In the genomic region with DNA sequence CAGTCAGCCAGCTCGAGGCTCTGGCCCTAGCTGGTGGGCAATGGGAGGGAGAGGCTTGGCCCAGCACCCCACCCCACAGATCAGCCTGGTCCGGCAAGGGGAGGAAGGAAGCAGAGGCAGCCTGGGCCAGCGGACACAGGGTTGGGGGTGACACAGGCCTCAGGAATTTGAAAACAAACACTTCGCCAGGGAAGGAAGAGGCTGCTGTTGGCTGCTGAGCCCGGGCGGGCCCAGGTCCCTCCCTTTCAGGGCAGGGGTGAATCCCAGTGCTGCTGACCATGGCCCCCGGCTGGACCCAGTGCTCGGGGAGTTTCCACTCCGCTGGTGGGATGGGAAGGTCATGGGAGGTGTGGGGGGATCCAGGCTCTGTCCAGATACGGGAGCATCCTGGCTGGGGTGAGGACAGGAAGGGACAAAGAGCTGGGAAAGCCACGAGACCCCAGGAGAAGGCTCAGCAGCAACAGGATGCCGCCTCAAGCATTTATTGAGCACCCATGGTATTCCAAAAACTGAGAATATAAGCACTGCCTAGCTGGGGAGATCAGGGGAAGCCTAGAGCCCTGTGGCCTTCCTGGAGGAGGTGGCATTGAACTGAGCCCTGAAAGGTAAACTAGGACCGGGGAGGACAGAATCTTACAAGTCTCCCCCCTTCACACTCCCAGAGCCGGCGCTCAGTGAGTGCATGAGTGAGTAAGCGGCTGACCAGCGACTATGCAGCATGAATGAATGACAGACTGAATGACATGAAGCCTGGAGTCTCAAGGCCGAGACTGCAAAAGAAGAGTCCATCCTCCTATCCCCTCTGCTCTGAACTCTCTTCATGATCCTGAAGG, we compare ENCODE assay signal across 1 cellular context.
TF ChIP-seq lines count a peak whose summit lies in the region.

No MANE protein-coding gene starts in this region.

TF ChIP-seq in HepG2, 621 proteins besides CTCF, POLR2A, EP300 and RAD21 (continues in another document):
- no peak for TF ChIP-seq ADNP (CRISPR knock-in tag; IDR thresholded peaks at IDR 0.05)
- peak; percentile 93 for TF ChIP-seq KDM3A (CRISPR knock-in tag; IDR thresholded peaks at IDR 0.05; ENCODE audit: low read depth)
- TF ChIP-seq, protein P1, sequence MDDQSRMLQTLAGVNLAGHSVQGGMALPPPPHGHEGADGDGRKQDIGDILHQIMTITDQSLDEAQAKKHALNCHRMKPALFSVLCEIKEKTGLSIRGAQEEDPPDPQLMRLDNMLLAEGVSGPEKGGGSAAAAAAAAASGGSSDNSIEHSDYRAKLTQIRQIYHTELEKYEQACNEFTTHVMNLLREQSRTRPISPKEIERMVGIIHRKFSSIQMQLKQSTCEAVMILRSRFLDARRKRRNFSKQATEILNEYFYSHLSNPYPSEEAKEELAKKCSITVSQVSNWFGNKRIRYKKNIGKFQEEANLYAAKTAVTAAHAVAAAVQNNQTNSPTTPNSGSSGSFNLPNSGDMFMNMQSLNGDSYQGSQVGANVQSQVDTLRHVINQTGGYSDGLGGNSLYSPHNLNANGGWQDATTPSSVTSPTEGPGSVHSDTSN (CRISPR knock-in tag; IDR thresholded peaks at IDR 0.05; ENCODE audit: borderline replicate concordance): no peak
- TF ChIP-seq, protein P2, sequence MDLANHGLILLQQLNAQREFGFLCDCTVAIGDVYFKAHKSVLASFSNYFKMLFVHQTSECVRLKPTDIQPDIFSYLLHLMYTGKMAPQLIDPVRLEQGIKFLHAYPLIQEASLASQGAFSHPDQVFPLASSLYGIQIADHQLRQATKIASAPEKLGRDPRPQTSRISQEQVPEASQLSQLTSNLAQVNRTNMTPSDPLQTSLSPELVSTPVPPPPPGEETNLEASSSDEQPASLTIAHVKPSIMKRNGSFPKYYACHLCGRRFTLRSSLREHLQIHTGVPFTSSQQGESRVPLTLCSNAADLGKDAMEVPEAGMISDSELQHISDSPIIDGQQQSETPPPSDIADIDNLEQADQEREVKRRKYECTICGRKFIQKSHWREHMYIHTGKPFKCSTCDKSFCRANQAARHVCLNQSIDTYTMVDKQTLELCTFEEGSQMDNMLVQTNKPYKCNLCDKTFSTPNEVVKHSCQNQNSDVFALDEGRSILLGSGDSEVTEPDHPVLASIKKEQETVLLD (CRISPR knock-in tag; IDR thresholded peaks at IDR 0.05; ENCODE audit: low read depth): no peak
- TF ChIP-seq, protein P3, sequence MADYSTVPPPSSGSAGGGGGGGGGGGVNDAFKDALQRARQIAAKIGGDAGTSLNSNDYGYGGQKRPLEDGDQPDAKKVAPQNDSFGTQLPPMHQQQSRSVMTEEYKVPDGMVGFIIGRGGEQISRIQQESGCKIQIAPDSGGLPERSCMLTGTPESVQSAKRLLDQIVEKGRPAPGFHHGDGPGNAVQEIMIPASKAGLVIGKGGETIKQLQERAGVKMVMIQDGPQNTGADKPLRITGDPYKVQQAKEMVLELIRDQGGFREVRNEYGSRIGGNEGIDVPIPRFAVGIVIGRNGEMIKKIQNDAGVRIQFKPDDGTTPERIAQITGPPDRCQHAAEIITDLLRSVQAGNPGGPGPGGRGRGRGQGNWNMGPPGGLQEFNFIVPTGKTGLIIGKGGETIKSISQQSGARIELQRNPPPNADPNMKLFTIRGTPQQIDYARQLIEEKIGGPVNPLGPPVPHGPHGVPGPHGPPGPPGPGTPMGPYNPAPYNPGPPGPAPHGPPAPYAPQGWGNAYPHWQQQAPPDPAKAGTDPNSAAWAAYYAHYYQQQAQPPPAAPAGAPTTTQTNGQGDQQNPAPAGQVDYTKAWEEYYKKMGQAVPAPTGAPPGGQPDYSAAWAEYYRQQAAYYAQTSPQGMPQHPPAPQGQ (CRISPR knock-in tag; IDR thresholded peaks at IDR 0.05; ENCODE audit: borderline replicate concordance): no peak
- TF ChIP-seq, protein P4, sequence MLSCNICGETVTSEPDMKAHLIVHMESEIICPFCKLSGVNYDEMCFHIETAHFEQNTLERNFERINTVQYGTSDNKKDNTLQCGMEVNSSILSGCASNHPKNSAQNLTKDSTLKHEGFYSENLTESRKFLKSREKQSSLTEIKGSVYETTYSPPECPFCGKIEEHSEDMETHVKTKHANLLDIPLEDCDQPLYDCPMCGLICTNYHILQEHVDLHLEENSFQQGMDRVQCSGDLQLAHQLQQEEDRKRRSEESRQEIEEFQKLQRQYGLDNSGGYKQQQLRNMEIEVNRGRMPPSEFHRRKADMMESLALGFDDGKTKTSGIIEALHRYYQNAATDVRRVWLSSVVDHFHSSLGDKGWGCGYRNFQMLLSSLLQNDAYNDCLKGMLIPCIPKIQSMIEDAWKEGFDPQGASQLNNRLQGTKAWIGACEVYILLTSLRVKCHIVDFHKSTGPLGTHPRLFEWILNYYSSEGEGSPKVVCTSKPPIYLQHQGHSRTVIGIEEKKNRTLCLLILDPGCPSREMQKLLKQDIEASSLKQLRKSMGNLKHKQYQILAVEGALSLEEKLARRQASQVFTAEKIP (CRISPR knock-in tag; IDR thresholded peaks at IDR 0.05; ENCODE audit: borderline replicate concordance): no peak
- TF ChIP-seq MED1 (CRISPR knock-in tag; IDR thresholded peaks at IDR 0.05): peak; percentile 91
- 0 out of 2 replicates have a peak, but pooled peaks have one; percentile 40 for TF ChIP-seq ISL2 (CRISPR knock-in tag; IDR thresholded peaks at IDR 0.05)
- TF ChIP-seq ARNT2 (CRISPR knock-in tag; IDR thresholded peaks at IDR 0.05; ENCODE audit: low read depth): no peak
- TF ChIP-seq, protein P5, sequence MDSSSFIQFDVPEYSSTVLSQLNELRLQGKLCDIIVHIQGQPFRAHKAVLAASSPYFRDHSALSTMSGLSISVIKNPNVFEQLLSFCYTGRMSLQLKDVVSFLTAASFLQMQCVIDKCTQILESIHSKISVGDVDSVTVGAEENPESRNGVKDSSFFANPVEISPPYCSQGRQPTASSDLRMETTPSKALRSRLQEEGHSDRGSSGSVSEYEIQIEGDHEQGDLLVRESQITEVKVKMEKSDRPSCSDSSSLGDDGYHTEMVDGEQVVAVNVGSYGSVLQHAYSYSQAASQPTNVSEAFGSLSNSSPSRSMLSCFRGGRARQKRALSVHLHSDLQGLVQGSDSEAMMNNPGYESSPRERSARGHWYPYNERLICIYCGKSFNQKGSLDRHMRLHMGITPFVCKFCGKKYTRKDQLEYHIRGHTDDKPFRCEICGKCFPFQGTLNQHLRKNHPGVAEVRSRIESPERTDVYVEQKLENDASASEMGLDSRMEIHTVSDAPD (CRISPR knock-in tag; IDR thresholded peaks at IDR 0.05): 0 out of 2 replicates have a peak, but pooled peaks have one; percentile 26
- no peak for TF ChIP-seq NFATC3 (CRISPR knock-in tag; IDR thresholded peaks at IDR 0.05)
- TF ChIP-seq, protein P6, sequence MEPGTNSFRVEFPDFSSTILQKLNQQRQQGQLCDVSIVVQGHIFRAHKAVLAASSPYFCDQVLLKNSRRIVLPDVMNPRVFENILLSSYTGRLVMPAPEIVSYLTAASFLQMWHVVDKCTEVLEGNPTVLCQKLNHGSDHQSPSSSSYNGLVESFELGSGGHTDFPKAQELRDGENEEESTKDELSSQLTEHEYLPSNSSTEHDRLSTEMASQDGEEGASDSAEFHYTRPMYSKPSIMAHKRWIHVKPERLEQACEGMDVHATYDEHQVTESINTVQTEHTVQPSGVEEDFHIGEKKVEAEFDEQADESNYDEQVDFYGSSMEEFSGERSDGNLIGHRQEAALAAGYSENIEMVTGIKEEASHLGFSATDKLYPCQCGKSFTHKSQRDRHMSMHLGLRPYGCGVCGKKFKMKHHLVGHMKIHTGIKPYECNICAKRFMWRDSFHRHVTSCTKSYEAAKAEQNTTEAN (CRISPR knock-in tag; conservative IDR thresholded peaks at IDR 0.05): no peak; the same call in 1 of the 2 replicates
- TF ChIP-seq REPIN1 (CRISPR knock-in tag; IDR thresholded peaks at IDR 0.05; ENCODE audit: borderline replicate concordance, low read depth): peak; percentile 35; the same call in 1 of the 2 replicates
- TF ChIP-seq, protein P7, sequence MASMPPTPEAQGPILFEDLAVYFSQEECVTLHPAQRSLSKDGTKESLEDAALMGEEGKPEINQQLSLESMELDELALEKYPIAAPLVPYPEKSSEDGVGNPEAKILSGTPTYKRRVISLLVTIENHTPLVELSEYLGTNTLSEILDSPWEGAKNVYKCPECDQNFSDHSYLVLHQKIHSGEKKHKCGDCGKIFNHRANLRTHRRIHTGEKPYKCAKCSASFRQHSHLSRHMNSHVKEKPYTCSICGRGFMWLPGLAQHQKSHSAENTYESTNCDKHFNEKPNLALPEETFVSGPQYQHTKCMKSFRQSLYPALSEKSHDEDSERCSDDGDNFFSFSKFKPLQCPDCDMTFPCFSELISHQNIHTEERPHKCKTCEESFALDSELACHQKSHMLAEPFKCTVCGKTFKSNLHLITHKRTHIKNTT (CRISPR knock-in tag; IDR thresholded peaks at IDR 0.05): no peak
- no peak for TF ChIP-seq ZFP37 (CRISPR knock-in tag; IDR thresholded peaks at IDR 0.05; ENCODE audit: borderline replicate concordance)
- TF ChIP-seq KMT2A (CRISPR knock-in tag; IDR thresholded peaks at IDR 0.05): no peak
- peak; percentile 72; the same call in 1 of the 2 replicates for TF ChIP-seq ESRRA (CRISPR knock-in tag; IDR thresholded peaks at IDR 0.05; ENCODE audit: low read depth)
- no peak for TF ChIP-seq ZNF577 (CRISPR knock-in tag; IDR thresholded peaks at IDR 0.05; ENCODE audit: borderline replicate concordance, low read depth)
- TF ChIP-seq, protein P8, sequence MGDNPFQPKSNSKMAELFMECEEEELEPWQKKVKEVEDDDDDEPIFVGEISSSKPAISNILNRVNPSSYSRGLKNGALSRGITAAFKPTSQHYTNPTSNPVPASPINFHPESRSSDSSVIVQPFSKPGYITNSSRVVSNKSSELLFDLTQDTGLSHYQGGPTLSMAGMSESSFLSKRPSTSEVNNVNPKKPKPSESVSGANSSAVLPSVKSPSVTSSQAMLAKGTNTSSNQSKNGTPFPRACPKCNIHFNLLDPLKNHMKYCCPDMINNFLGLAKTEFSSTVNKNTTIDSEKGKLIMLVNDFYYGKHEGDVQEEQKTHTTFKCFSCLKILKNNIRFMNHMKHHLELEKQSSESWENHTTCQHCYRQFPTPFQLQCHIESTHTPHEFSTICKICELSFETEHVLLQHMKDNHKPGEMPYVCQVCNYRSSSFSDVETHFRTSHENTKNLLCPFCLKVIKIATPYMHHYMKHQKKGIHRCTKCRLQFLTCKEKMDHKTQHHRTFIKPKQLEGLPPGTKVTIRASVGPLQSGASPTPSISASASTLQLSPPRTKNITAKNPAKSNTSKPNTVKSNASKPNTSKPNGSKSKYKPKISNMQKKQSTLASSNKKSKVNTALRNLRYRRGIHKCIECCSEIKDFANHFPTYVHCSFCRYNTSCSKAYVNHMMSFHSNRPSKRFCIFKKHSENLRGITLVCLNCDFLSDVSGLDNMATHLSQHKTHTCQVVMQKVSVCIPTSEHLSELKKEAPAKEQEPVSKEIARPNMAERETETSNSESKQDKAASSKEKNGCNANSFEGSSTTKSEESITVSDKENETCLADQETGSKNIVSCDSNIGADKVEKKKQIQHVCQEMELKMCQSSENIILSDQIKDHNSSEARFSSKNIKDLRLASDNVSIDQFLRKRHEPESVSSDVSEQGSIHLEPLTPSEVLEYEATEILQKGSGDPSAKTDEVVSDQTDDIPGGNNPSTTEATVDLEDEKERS (CRISPR knock-in tag; IDR thresholded peaks at IDR 0.05): no peak
- TF ChIP-seq, protein P9, sequence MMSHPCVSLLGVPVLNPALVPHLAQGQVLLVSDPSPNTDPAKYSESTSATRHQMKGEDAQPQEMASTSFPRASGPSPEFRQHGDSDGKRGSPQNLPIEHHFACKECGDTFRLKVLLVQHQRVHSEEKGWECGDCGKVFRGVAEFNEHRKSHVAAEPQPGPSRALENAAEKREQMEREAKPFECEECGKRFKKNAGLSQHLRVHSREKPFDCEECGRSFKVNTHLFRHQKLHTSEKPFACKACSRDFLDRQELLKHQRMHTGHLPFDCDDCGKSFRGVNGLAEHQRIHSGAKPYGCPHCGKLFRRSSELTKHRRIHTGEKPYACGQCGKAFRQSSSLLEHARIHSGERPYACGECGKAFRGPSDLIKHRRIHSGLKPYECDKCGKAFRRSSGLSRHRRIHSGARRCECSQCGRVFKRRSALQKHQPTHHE (CRISPR knock-in tag; IDR thresholded peaks at IDR 0.05; ENCODE audit: borderline replicate concordance): no peak
- TF ChIP-seq, protein P10, sequence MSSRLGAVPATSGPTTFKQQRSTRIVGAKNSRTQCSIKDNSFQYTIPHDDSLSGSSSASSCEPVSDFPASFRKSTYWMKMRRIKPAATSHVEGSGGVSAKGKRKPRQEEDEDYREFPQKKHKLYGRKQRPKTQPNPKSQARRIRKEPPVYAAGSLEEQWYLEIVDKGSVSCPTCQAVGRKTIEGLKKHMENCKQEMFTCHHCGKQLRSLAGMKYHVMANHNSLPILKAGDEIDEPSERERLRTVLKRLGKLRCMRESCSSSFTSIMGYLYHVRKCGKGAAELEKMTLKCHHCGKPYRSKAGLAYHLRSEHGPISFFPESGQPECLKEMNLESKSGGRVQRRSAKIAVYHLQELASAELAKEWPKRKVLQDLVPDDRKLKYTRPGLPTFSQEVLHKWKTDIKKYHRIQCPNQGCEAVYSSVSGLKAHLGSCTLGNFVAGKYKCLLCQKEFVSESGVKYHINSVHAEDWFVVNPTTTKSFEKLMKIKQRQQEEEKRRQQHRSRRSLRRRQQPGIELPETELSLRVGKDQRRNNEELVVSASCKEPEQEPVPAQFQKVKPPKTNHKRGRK (CRISPR knock-in tag; IDR thresholded peaks at IDR 0.05): no peak
- TF ChIP-seq FOXM1 (CRISPR knock-in tag; IDR thresholded peaks at IDR 0.05): no peak
- TF ChIP-seq ZNF619 (CRISPR knock-in tag; IDR thresholded peaks at IDR 0.05): no peak
- no peak for TF ChIP-seq MTA3 (CRISPR knock-in tag; IDR thresholded peaks at IDR 0.05)
- TF ChIP-seq NFE2 (CRISPR knock-in tag; IDR thresholded peaks at IDR 0.05): no peak
- TF ChIP-seq TOE1 (CRISPR knock-in tag; IDR thresholded peaks at IDR 0.05): no peak
- TF ChIP-seq FOXC1 (CRISPR knock-in tag; IDR thresholded peaks at IDR 0.05; ENCODE audit: borderline replicate concordance): no peak
- TF ChIP-seq, protein P11, sequence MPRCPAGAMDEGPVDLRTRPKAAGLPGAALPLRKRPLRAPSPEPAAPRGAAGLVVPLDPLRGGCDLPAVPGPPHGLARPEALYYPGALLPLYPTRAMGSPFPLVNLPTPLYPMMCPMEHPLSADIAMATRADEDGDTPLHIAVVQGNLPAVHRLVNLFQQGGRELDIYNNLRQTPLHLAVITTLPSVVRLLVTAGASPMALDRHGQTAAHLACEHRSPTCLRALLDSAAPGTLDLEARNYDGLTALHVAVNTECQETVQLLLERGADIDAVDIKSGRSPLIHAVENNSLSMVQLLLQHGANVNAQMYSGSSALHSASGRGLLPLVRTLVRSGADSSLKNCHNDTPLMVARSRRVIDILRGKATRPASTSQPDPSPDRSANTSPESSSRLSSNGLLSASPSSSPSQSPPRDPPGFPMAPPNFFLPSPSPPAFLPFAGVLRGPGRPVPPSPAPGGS (CRISPR knock-in tag; IDR thresholded peaks at IDR 0.05): no peak; the same call in 1 of the 2 replicates
- no peak for TF ChIP-seq XBP1 (CRISPR knock-in tag; IDR thresholded peaks at IDR 0.05)
- TF ChIP-seq ZNF850 (CRISPR knock-in tag; conservative IDR thresholded peaks at IDR 0.05): no peak
- TF ChIP-seq ZFYVE20 (CRISPR knock-in tag; IDR thresholded peaks at IDR 0.05; ENCODE audit: borderline replicate concordance, low read depth): no peak
- TF ChIP-seq EEA1 (CRISPR knock-in tag; IDR thresholded peaks at IDR 0.05; ENCODE audit: borderline replicate concordance): no peak
- TF ChIP-seq ZNF367 (CRISPR knock-in tag; IDR thresholded peaks at IDR 0.05; ENCODE audit: borderline replicate concordance): no peak
- TF ChIP-seq, protein P12, sequence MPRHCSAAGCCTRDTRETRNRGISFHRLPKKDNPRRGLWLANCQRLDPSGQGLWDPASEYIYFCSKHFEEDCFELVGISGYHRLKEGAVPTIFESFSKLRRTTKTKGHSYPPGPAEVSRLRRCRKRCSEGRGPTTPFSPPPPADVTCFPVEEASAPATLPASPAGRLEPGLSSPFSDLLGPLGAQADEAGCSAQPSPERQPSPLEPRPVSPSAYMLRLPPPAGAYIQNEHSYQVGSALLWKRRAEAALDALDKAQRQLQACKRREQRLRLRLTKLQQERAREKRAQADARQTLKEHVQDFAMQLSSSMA (CRISPR knock-in tag; IDR thresholded peaks at IDR 0.05): no peak
- TF ChIP-seq XRCC5 (optimal IDR thresholded peaks at IDR 0.05; ENCODE audit: low read length): peak; percentile 73
- TF ChIP-seq ATF7-NPFF (CRISPR knock-in tag; IDR thresholded peaks at IDR 0.05; ENCODE audit: low read depth): no peak
- TF ChIP-seq PRPF4 (IDR thresholded peaks at IDR 0.05; ENCODE audit: low read depth, low read length, poor library complexity, severe bottlenecking): no peak
